In genomic region chr5:107592515-107592914, GRCh38 we compare ENCODE assay signal across 21 cellular contexts.
DNase-seq lines count a peak whose midpoint lies in the region; ATAC-seq and TF ChIP-seq lines count a peak whose summit lies in the region.
"Had no signal": no experiment of that assay in that cellular context is flagged by ENCODE, and none has a peak within 500 bp of the region (broad histone marks: within the 10 kb centered on the region; RNA-seq: fewer than 3 reads in every experiment).

No MANE protein-coding gene starts in this region.

- H4K20me1 ChIP-seq in PC-9 (ENCODE audit: insufficient read depth) = peaks cover 10% of the 10 kb centered on the region

- H2AFZ ChIP-seq in PC-9 = no peak overlapping the region
- H2AFZ ChIP-seq: parathyroid adenoma had no signal

- H3K9me3 ChIP-seq in PC-9 (ENCODE audit: insufficient read depth, low read depth) (no peaks in the 10 kb centered on the region; the same call in 1 of the 2 replicates), right atrium auricular region (no peaks in the 10 kb centered on the region), aorta (ENCODE audit: control insufficient read depth, low read length) (no peaks in the 10 kb centered on the region)
- H3K9me3 ChIP-seq: colonic mucosa, SJSA1 had no signal

- no TSS peak for BruUV-seq in PC-9 (replicated peaks; lab: Mats Ljungman, UMichigan)

- POLR2A ChIA-PET in PC-9 (lab: Charles Lee; ENCODE audit: unreplicated experiment) = no interaction called here

- H3K36me3 ChIP-seq in PC-9 (ENCODE audit: low read depth) = 0 out of 2 replicates have a peak, but pooled peaks cover 7% of the 10 kb centered on the region
- no peaks in the 10 kb centered on the region for H3K36me3 ChIP-seq in right atrium auricular region
- no peaks in the 10 kb centered on the region for H3K36me3 ChIP-seq in aorta (ENCODE audit: control insufficient read depth in 1 of 2, insufficient read depth in 2 of 2, low read length in 1 of 2)
- H3K36me3 ChIP-seq: colonic mucosa, SJSA1 had no signal

- peaks cover 4% of the 10 kb centered on the region; the same call in 1 of the 2 replicates for H3F3A ChIP-seq in PC-9 (ENCODE audit: insufficient read depth, low read depth)

- H3K4me3 ChIP-seq in PC-9 = no peak overlapping the region
- no peak overlapping the region for H3K4me3 ChIP-seq in right atrium auricular region
- no peak overlapping the region for H3K4me3 ChIP-seq in aorta (ENCODE audit: low read length in 2 of 2)
- H3K4me3 ChIP-seq: colonic mucosa, SJSA1 had no signal

- peaks cover 95% of the 10 kb centered on the region for H3K79me2 ChIP-seq in PC-9 (ENCODE audit: low read depth)
- H3K79me2 ChIP-seq: parathyroid adenoma had no signal

- 49 to 50% methylated on average over 7 of the region's 7 CpGs for WGBS in aorta, 2 donors

- no peak for DNase-seq in PC-9
- no peak for DNase-seq in right atrium auricular region (ENCODE audit: low spot score)
- no peak for DNase-seq in aorta
- no peak for DNase-seq in NCI-H510A treated with DMSO at 0.1 percent for 48 hours (lab: John Stamatoyannopoulos, UW)
- DNase-seq in DMS79 (lab: John Stamatoyannopoulos, UW) = no peak
- DNase-seq in NCI-H1930 (lab: John Stamatoyannopoulos, UW) = no peak
- DNase-seq: activated CD4-positive, alpha-beta T cell treated with anti-CD3 and anti-CD28 coated beads, Interleukin-2, amount 50 U/mL, for 1 hour; CD8-positive, alpha-beta memory T cell; colonic mucosa; DND-41; H9; natural killer cell; NCI-H1048; NCI-H187; substantia nigra had no signal

- CTCF ChIA-PET in PC-9 (lab: Charles Lee) = no interaction called here

- H3K27me3 ChIP-seq in PC-9 (ENCODE audit: insufficient read depth, low read depth) (no peaks in the 10 kb centered on the region), right atrium auricular region (no peaks in the 10 kb centered on the region), aorta (ENCODE audit: control insufficient read depth in 1 of 2, insufficient read depth in 2 of 2, low read length in 1 of 2) (no peaks in the 10 kb centered on the region)
- H3K27me3 ChIP-seq: colonic mucosa had no signal

- peaks cover 9% of the 10 kb centered on the region for H3K4me1 ChIP-seq in PC-9 (replicated peaks; ENCODE audit: insufficient read depth)
- H3K4me1 ChIP-seq in right atrium auricular region = peaks cover 0 to 25% of the 10 kb centered on the region in 2 donors
- peaks cover 2 to 3% of the 10 kb centered on the region in 2 donors for H3K4me1 ChIP-seq in aorta (ENCODE audit: control insufficient read depth in 1 of 2, insufficient read depth in 2 of 2, low read length in 2 of 2)
- H3K4me1 ChIP-seq: colonic mucosa, parathyroid adenoma, SJSA1 had no signal

- no peaks in the 10 kb centered on the region for H3K9me2 ChIP-seq in PC-9 (ENCODE audit: insufficient read depth)

- H3K4me2 ChIP-seq in PC-9 = no peak overlapping the region

- H3K27ac ChIP-seq in PC-9 (peak overlapping the region; percentile 18; the same call in 1 of the 2 replicates), cingulate gyrus (ENCODE audit: low read depth, low read length) (peak overlapping the region; percentile 30), right atrium auricular region (peak overlapping the region; percentile 34 to 75), aorta (ENCODE audit: low read depth in 1 of 2, low read length in 2 of 2) (no peak overlapping the region)
- H3K27ac ChIP-seq: colonic mucosa, parathyroid adenoma, SJSA1, VCaP had no signal

- peak; percentile 13 for ATAC-seq in aorta (ENCODE audit: low FRiP score)
- ATAC-seq: activated naive CD4-positive, alpha-beta T cell treated with anti-CD3 and anti-CD28 coated beads, Interleukin-2, amount 50 U/mL, for 72 hours; natural killer cell; Panc1 had no signal

- intact Hi-C loops in PC-9 (cut with micrococcal nuclease; ENCODE audit: unreplicated experiment) (no loop called here), aorta (cut with DNase I) (no loop called here)

- no peak for TF ChIP-seq CTCF in PC-9 (conservative IDR thresholded peaks at IDR 0.05)
- TF ChIP-seq CTCF in right atrium auricular region (IDR thresholded peaks at IDR 0.05) = no peak

Comparison
In these comparisons a context has a peak if more than half of its experiments do, and no peak if none do; other contexts are left out.
1. H3K27ac ChIP-seq: peak in PC-9 (single experiment), cingulate gyrus (single experiment) and right atrium auricular region (2 of 2); none in aorta (0 of 2).